ENCODE assay signal across 12 cellular contexts in genomic region chr6:25154034-25154596, GRCh38.
"Had no signal": no experiment of that assay in that cellular context is flagged by ENCODE, and none has a peak within 500 bp of the region (broad histone marks: within the 10 kb centered on the region; RNA-seq: fewer than 3 reads in every experiment).

No MANE protein-coding gene starts in this region.

- DNase-seq: activated B cell treated with CpG ODN at 0.5 μM for 24 hours; activated CD4-positive, alpha-beta T cell treated with anti-CD3 and anti-CD28 coated beads, Interleukin-2, amount 10 ng/mL, durations not matched to agents 7 days and 5 days; activated naive CD8-positive, alpha-beta T cell treated with anti-CD3 and anti-CD28 coated beads, Interleukin-2, amount 10 ng/mL, durations not matched to agents 7 days and 5 days; activated T-cell treated with anti-CD3 and anti-CD28 coated beads, Interleukin-2, amount 50 U/mL, for 4 hours; anterior cingulate cortex; dorsolateral prefrontal cortex; left ventricle myocardium superior; mesenchymal stem cell; right cardiac atrium; small intestine; transverse colon had no signal

- H3K4me3 Mint-ChIP-seq: activated B cell treated with CpG ODN at 0.5 μM for 24 hours; activated CD4-positive, alpha-beta T cell treated with anti-CD3 and anti-CD28 coated beads, Interleukin-2, amount 10 ng/mL, durations not matched to agents 7 days and 5 days; activated naive CD8-positive, alpha-beta T cell treated with anti-CD3 and anti-CD28 coated beads, Interleukin-2, amount 10 ng/mL, durations not matched to agents 7 days and 5 days; activated T-cell treated with anti-CD3 and anti-CD28 coated beads, Interleukin-2, amount 50 U/mL, for 4 hours; neural crest cell had no signal

- ATAC-seq: activated T-cell treated with anti-CD3 and anti-CD28 coated beads, Interleukin-2, amount 50 U/mL, for 4 hours; left ventricle myocardium superior; right cardiac atrium had no signal

- H3K27ac Mint-ChIP-seq: activated B cell treated with CpG ODN at 0.5 μM for 24 hours; activated CD4-positive, alpha-beta T cell treated with anti-CD3 and anti-CD28 coated beads, Interleukin-2, amount 10 ng/mL, durations not matched to agents 7 days and 5 days; activated naive CD8-positive, alpha-beta T cell treated with anti-CD3 and anti-CD28 coated beads, Interleukin-2, amount 10 ng/mL, durations not matched to agents 7 days and 5 days had no signal

- H3K27me3 Mint-ChIP-seq: activated B cell treated with CpG ODN at 0.5 μM for 24 hours; activated CD4-positive, alpha-beta T cell treated with anti-CD3 and anti-CD28 coated beads, Interleukin-2, amount 10 ng/mL, durations not matched to agents 7 days and 5 days had no signal
